ENCODE assay signal across 12 cellular contexts in the genomic region with DNA sequence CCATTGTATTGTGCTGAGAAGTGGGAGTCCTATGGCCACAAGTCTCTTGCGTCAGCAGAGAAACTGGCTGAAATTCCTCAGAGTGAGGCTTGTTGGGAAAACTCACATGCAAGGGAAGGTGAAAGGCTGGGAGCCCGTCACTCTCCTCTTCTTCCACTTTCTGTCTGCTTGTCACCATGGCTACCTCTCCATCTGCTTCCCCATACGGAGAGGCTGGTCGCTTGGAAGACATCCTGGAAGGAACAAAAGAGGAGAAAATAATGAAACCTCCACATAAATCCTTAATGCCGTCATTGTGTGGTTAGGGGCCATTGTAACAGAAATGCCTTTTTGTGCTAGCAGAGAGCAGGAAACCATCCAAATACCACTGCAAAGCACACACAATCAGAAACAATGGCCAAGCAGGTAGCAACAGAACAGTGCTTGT. TPM values are rescaled to one million over a fixed set of nuclear protein-coding genes. Genes with fewer than 3 reads are reported as not detected.
DNase-seq lines count a peak whose midpoint lies in the region; ATAC-seq and TF ChIP-seq lines count a peak whose summit lies in the region.
"Had no signal": no experiment of that assay in that cellular context is flagged by ENCODE, and none has a peak within 500 bp of the region (broad histone marks: within the 10 kb centered on the region; RNA-seq: fewer than 3 reads in every experiment).

No MANE protein-coding gene starts in this region.

- no peaks in the 10 kb centered on the region for H3K4me1 Mint-ChIP-seq in HFFc6 (ENCODE audit: low read depth)

- DNase-seq in NCI-H146 treated with DMSO at 0.1 percent for 48 hours (lab: John Stamatoyannopoulos, UW; ENCODE audit: unreplicated experiment) (peak; percentile 88), NCI-H748 (lab: John Stamatoyannopoulos, UW; ENCODE audit: unreplicated experiment) (peak; percentile 92), globus pallidus (ENCODE audit: low spot score) (peak; percentile 53), putamen (ENCODE audit: low spot score) (peak; percentile 26), HUDEP-2 (lab: John Stamatoyannopoulos, UW; ENCODE audit: unreplicated experiment in 76 of 76) (no peak), HFFc6 (no peak)
- DNase-seq in activated CD4-positive, alpha-beta T cell treated with anti-CD3 and anti-CD28 coated beads for 48 hours = no peak
- DNase-seq: aorta, Kasumi-1, left ventricle myocardium superior had no signal

- H3K27me3 Mint-ChIP-seq in HFFc6 (ENCODE audit: insufficient read depth) = no peaks in the 10 kb centered on the region
- H3K27me3 Mint-ChIP-seq: type B pancreatic cell had no signal

- H3K27ac Mint-ChIP-seq in HFFc6 = no peak overlapping the region
- H3K27ac Mint-ChIP-seq: type B pancreatic cell had no signal

- H3K36me3 Mint-ChIP-seq in HFFc6 (ENCODE audit: low read depth) = no peaks in the 10 kb centered on the region

- peaks cover 15% of the 10 kb centered on the region for H3K9me3 Mint-ChIP-seq in HFFc6
- H3K9me3 Mint-ChIP-seq: type B pancreatic cell had no signal

- TF ChIP-seq CTCF in HFFc6 (IDR thresholded peaks at IDR 0.05) = no peak

- no peak for ATAC-seq in GM21717 (IDR thresholded peaks at IDR 0.05; ENCODE audit: unreplicated experiment)
- ATAC-seq: left ventricle myocardium superior had no signal

- H3K4me3 Mint-ChIP-seq in HFFc6 = no peak overlapping the region
- H3K4me3 Mint-ChIP-seq: type B pancreatic cell had no signal

RNA-seq across cellular contexts. Expression of gene SOX5, which starts 53.7 kb away (rescaled TPM):
- not detected for total RNA-seq in HFFc6 (2021; fragmentation: NEBNext Ultra II Directional; extraction: Animal tissue kit (Norgen Biotek cat#: 25700))

Comparison
In these comparisons a context has a peak if more than half of its experiments do, and no peak if none do; other contexts are left out.
1. DNase-seq: peak in NCI-H146 treated with DMSO at 0.1 percent for 48 hours (single experiment), NCI-H748 (single experiment), globus pallidus (single experiment) and putamen (single experiment); none in activated CD4-positive, alpha-beta T cell treated with anti-CD3 and anti-CD28 coated beads for 48 hours (single experiment), HUDEP-2 (0 of 76) and HFFc6 (single experiment).